Comparison of ENCODE assay signal across 2 cellular contexts in the genomic region with DNA sequence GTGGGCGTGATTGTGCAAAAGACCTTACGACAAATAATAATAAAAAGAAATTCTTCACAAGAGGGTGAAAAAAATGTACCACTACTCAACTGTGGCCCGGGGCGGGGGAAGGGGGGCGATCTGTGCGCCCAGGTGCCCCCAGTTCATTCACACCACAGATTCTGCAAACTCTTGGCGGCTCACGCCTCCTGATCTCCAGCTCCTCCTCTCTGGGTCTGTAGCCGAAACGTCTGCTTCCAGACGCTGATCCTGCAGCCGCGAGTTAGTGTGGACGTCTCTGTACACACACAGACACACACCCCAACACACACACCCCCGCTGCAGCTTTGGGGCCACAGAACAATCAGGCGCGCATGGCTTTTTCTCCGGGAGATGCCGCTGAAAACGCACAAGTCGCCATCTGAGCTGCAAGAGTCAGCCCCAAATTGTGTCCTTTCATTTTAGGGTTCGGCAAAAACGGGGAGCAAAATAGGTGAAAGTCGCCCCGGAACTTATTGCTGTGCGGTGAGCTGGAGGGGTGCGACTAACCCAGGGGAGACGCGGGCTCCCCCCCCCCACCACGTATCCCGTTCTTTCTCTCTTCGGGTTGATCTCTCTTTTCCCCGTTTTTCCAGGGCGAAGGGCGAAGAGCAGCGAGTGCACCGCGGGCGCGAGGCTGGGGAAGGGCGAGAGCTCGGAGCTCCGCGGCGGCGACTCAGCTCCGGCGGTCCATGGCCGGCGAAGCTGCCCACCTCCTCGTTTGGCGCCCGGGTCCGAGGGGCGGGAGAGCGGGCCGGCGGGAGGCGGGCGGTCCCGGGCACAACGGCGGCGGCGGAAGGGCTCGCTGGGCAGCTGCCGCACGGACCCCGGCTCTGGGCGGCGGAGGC.
TF ChIP-seq lines count a peak whose summit lies in the region.

No MANE protein-coding gene starts in this region.

TF ChIP-seq in HEK293, 187 proteins besides CTCF, POLR2A, EP300 and RAD21 (continued from another document and continues in another):
- TF ChIP-seq, protein P1, sequence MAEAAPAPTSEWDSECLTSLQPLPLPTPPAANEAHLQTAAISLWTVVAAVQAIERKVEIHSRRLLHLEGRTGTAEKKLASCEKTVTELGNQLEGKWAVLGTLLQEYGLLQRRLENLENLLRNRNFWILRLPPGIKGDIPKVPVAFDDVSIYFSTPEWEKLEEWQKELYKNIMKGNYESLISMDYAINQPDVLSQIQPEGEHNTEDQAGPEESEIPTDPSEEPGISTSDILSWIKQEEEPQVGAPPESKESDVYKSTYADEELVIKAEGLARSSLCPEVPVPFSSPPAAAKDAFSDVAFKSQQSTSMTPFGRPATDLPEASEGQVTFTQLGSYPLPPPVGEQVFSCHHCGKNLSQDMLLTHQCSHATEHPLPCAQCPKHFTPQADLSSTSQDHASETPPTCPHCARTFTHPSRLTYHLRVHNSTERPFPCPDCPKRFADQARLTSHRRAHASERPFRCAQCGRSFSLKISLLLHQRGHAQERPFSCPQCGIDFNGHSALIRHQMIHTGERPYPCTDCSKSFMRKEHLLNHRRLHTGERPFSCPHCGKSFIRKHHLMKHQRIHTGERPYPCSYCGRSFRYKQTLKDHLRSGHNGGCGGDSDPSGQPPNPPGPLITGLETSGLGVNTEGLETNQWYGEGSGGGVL (tag by site-specific recombination; IDR thresholded peaks at IDR 0.05), result peak; percentile 63; the same call in 1 of the 2 replicates
- TF ChIP-seq KLF17 (tag by site-specific recombination; IDR thresholded peaks at IDR 0.05), result no peak
- TF ChIP-seq ZXDB (tag by site-specific recombination; IDR thresholded peaks at IDR 0.05), result no peak
- no peak for TF ChIP-seq ZBTB7A (tag by site-specific recombination; IDR thresholded peaks at IDR 0.05; ENCODE audit: low read depth)
- no peak for TF ChIP-seq ZNF138 (tag by site-specific recombination; IDR thresholded peaks at IDR 0.05; ENCODE audit: borderline replicate concordance)
- no peak for TF ChIP-seq KLF8 (tag by site-specific recombination; IDR thresholded peaks at IDR 0.05)
- no peak for TF ChIP-seq ZNF292 (tag by site-specific recombination; IDR thresholded peaks at IDR 0.05; ENCODE audit: borderline replicate concordance, low read depth)
- TF ChIP-seq GLIS1 (tag by site-specific recombination; IDR thresholded peaks at IDR 0.05), result no peak
- no peak for TF ChIP-seq ZNF837 (tag by site-specific recombination; IDR thresholded peaks at IDR 0.05)
- no peak for TF ChIP-seq ZNF223 (tag by site-specific recombination; IDR thresholded peaks at IDR 0.05)
- TF ChIP-seq ZNF266 (tag by site-specific recombination; IDR thresholded peaks at IDR 0.05; ENCODE audit: low read depth), result no peak
- no peak for TF ChIP-seq ZNF114 (tag by site-specific recombination; IDR thresholded peaks at IDR 0.05)
- no peak for TF ChIP-seq ZNF600 (tag by site-specific recombination; IDR thresholded peaks at IDR 0.05)
- TF ChIP-seq ZNF549 (tag by site-specific recombination; IDR thresholded peaks at IDR 0.05), result no peak
- no peak for TF ChIP-seq SCRT1 (tag by site-specific recombination; IDR thresholded peaks at IDR 0.05; ENCODE audit: borderline replicate concordance)
- no peak for TF ChIP-seq RBAK (tag by site-specific recombination; IDR thresholded peaks at IDR 0.05)
- TF ChIP-seq ELK4 (IDR thresholded peaks at IDR 0.05; ENCODE audit: borderline replicate concordance, low read depth, low read length), result no peak
- TF ChIP-seq ZNF350 (tag by site-specific recombination; IDR thresholded peaks at IDR 0.05), result no peak
- no peak for TF ChIP-seq ZNF501 (tag by site-specific recombination; IDR thresholded peaks at IDR 0.05)
- TF ChIP-seq ZNF561 (tag by site-specific recombination; IDR thresholded peaks at IDR 0.05; ENCODE audit: borderline replicate concordance), result no peak
- peak; percentile 5 for TF ChIP-seq ZBTB26 (tag by site-specific recombination; optimal IDR thresholded peaks at IDR 0.05)
- TF ChIP-seq ZNF660 (tag by site-specific recombination; IDR thresholded peaks at IDR 0.05), result no peak
- no peak for TF ChIP-seq ATF2 (tag by site-specific recombination; IDR thresholded peaks at IDR 0.05; ENCODE audit: low read depth)
- TF ChIP-seq ZNF155 (tag by site-specific recombination; IDR thresholded peaks at IDR 0.05), result no peak

TF ChIP-seq in WTC11, 78 proteins besides CTCF, POLR2A, EP300 and RAD21 (continued from another document):
- TF ChIP-seq SOX15 (CRISPR knock-in tag; IDR thresholded peaks at IDR 0.05), result no peak
- TF ChIP-seq ZNF232 (CRISPR knock-in tag; IDR thresholded peaks at IDR 0.05), result no peak
- TF ChIP-seq, protein P2, sequence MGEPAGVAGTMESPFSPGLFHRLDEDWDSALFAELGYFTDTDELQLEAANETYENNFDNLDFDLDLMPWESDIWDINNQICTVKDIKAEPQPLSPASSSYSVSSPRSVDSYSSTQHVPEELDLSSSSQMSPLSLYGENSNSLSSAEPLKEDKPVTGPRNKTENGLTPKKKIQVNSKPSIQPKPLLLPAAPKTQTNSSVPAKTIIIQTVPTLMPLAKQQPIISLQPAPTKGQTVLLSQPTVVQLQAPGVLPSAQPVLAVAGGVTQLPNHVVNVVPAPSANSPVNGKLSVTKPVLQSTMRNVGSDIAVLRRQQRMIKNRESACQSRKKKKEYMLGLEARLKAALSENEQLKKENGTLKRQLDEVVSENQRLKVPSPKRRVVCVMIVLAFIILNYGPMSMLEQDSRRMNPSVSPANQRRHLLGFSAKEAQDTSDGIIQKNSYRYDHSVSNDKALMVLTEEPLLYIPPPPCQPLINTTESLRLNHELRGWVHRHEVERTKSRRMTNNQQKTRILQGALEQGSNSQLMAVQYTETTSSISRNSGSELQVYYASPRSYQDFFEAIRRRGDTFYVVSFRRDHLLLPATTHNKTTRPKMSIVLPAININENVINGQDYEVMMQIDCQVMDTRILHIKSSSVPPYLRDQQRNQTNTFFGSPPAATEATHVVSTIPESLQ (CRISPR knock-in tag; IDR thresholded peaks at IDR 0.05), result no peak
- no peak for TF ChIP-seq FOXJ3 (CRISPR knock-in tag; IDR thresholded peaks at IDR 0.05; ENCODE audit: borderline replicate concordance)
- TF ChIP-seq, protein P3, sequence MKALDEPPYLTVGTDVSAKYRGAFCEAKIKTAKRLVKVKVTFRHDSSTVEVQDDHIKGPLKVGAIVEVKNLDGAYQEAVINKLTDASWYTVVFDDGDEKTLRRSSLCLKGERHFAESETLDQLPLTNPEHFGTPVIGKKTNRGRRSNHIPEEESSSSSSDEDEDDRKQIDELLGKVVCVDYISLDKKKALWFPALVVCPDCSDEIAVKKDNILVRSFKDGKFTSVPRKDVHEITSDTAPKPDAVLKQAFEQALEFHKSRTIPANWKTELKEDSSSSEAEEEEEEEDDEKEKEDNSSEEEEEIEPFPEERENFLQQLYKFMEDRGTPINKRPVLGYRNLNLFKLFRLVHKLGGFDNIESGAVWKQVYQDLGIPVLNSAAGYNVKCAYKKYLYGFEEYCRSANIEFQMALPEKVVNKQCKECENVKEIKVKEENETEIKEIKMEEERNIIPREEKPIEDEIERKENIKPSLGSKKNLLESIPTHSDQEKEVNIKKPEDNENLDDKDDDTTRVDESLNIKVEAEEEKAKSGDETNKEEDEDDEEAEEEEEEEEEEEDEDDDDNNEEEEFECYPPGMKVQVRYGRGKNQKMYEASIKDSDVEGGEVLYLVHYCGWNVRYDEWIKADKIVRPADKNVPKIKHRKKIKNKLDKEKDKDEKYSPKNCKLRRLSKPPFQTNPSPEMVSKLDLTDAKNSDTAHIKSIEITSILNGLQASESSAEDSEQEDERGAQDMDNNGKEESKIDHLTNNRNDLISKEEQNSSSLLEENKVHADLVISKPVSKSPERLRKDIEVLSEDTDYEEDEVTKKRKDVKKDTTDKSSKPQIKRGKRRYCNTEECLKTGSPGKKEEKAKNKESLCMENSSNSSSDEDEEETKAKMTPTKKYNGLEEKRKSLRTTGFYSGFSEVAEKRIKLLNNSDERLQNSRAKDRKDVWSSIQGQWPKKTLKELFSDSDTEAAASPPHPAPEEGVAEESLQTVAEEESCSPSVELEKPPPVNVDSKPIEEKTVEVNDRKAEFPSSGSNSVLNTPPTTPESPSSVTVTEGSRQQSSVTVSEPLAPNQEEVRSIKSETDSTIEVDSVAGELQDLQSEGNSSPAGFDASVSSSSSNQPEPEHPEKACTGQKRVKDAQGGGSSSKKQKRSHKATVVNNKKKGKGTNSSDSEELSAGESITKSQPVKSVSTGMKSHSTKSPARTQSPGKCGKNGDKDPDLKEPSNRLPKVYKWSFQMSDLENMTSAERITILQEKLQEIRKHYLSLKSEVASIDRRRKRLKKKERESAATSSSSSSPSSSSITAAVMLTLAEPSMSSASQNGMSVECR (CRISPR knock-in tag; IDR thresholded peaks at IDR 0.05; ENCODE audit: borderline replicate concordance), result no peak
- no peak for TF ChIP-seq SMAD4 (CRISPR knock-in tag; IDR thresholded peaks at IDR 0.05)
- no peak for TF ChIP-seq TEAD4 (CRISPR knock-in tag; IDR thresholded peaks at IDR 0.05)
- no peak for TF ChIP-seq ZBTB21 (CRISPR knock-in tag; IDR thresholded peaks at IDR 0.05; ENCODE audit: borderline replicate concordance)
- TF ChIP-seq, protein P4, sequence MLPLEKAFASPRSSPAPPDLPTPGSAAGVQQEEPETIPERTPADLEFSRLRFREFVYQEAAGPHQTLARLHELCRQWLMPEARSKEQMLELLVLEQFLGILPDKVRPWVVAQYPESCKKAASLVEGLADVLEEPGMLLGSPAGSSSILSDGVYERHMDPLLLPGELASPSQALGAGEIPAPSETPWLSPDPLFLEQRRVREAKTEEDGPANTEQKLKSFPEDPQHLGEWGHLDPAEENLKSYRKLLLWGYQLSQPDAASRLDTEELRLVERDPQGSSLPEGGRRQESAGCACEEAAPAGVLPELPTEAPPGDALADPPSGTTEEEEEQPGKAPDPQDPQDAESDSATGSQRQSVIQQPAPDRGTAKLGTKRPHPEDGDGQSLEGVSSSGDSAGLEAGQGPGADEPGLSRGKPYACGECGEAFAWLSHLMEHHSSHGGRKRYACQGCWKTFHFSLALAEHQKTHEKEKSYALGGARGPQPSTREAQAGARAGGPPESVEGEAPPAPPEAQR (CRISPR knock-in tag; IDR thresholded peaks at IDR 0.05), result no peak
